2 cellular contexts compared by ENCODE assay signal in the genomic region with DNA sequence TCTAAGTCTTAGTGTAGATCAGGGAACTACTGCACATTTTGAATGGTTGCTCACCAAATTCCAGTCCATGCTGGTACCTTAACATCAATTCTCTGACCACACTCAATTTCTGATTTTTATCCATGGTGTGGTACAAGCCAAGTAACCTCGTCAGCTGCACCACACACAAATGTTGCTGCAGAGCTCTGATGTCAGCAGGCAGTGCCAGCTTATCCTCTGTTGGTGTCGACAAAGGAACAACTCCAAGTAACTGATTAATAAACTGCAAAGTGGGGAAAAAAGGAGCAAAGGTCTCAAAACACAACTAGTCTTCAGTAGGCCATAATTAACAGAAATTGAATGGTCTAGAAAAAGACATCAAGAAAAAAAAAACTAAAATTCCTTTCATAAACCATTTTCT.
TF ChIP-seq lines count a peak whose summit lies in the region.

No MANE protein-coding gene starts in this region.

TF ChIP-seq in liver, 16 proteins besides CTCF, POLR2A, EP300 and RAD21:
- TF ChIP-seq, protein P1, sequence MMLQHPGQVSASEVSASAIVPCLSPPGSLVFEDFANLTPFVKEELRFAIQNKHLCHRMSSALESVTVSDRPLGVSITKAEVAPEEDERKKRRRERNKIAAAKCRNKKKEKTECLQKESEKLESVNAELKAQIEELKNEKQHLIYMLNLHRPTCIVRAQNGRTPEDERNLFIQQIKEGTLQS (IDR thresholded peaks at IDR 0.05) = no peak
- TF ChIP-seq HNF4A (conservative IDR thresholded peaks at IDR 0.05) = peak; percentile 21 to 25
TF ChIP-seq in liver: peak in this region for 1.

TF ChIP-seq in HepG2, 621 proteins besides CTCF, POLR2A, EP300 and RAD21:
- TF ChIP-seq CENPX (CRISPR knock-in tag; IDR thresholded peaks at IDR 0.05) = no peak
- TF ChIP-seq ZNF224 (CRISPR knock-in tag; IDR thresholded peaks at IDR 0.05) = no peak
- TF ChIP-seq ATRX (CRISPR knock-in tag; IDR thresholded peaks at IDR 0.05; ENCODE audit: borderline replicate concordance) = no peak
- no peak for TF ChIP-seq SAP130 (CRISPR knock-in tag; IDR thresholded peaks at IDR 0.05; ENCODE audit: low read depth)
- no peak for TF ChIP-seq RBM22 (optimal IDR thresholded peaks at IDR 0.05; ENCODE audit: low read length)
- no peak for TF ChIP-seq POLR2AphosphoS5 (IDR thresholded peaks at IDR 0.05; ENCODE audit: low read depth, low read length)
- TF ChIP-seq ZNF318 (CRISPR knock-in tag; IDR thresholded peaks at IDR 0.05) = no peak
- no peak for TF ChIP-seq ZNF263 (CRISPR knock-in tag; IDR thresholded peaks at IDR 0.05)
- TF ChIP-seq ERF (CRISPR knock-in tag; IDR thresholded peaks at IDR 0.05) = no peak
- TF ChIP-seq ZFP1 (CRISPR knock-in tag; IDR thresholded peaks at IDR 0.05) = no peak
- no peak for TF ChIP-seq SYNCRIP (IDR thresholded peaks at IDR 0.05; ENCODE audit: insufficient read depth, low read depth, low read length)
- no peak for TF ChIP-seq ZMYM3 (CRISPR knock-in tag; IDR thresholded peaks at IDR 0.05)
- TF ChIP-seq ZNF331 (CRISPR knock-in tag; IDR thresholded peaks at IDR 0.05) = no peak
- no peak for TF ChIP-seq ZNF550 (CRISPR knock-in tag; IDR thresholded peaks at IDR 0.05; ENCODE audit: borderline replicate concordance)
- no peak for TF ChIP-seq SIN3B (IDR thresholded peaks at IDR 0.05; ENCODE audit: low read length)
- TF ChIP-seq ZNF18 (CRISPR knock-in tag; IDR thresholded peaks at IDR 0.05; ENCODE audit: insufficient replicate concordance) = no peak
TF ChIP-seq in HepG2: peak in this region for 0.
